ENCODE assay signal across 31 cellular contexts in genomic region chr14:101130861-101131260, GRCh38.
DNase-seq lines count a peak whose midpoint lies in the region; ATAC-seq and TF ChIP-seq lines count a peak whose summit lies in the region.
"Had no signal": no experiment of that assay in that cellular context is flagged by ENCODE, and none has a peak within 500 bp of the region (broad histone marks: within the 10 kb centered on the region; RNA-seq: fewer than 3 reads in every experiment).

No MANE protein-coding gene starts in this region.

- H3K27me3 ChIP-seq in Loucy (ENCODE audit: insufficient read depth, low read length, poor library complexity, severe bottlenecking) (no peaks in the 10 kb centered on the region), lower lobe of right lung (ENCODE audit: low read depth) (peaks cover 26% of the 10 kb centered on the region), spleen (replicated peaks in 1 of 7) (peaks cover 0 to 76% (median 0%) of the 10 kb centered on the region in 7 donors), ascending aorta (no peaks in the 10 kb centered on the region)
- H3K27me3 ChIP-seq: colonic mucosa, Peyer's patch had no signal

- H3K79me2 ChIP-seq in Loucy (ENCODE audit: insufficient read depth, low read length) = no peaks in the 10 kb centered on the region

- DNase-seq in activated CD8-positive, alpha-beta T cell treated with anti-CD3 and anti-CD28 coated beads, Interleukin-2, amount 10 ng/mL, durations not matched to agents 7 days and 5 days = peak; percentile 11
- no peak for DNase-seq in activated CD8-positive, alpha-beta T cell treated with anti-CD3 and anti-CD28 coated beads for 36 hours
- DNase-seq in lower lobe of right lung = peak; percentile 26
- DNase-seq in spleen = peak; percentile 70
- DNase-seq in ascending aorta (ENCODE audit: low spot score in 2 of 2) = no peak
- no peak for DNase-seq in NCI-H1436 (lab: John Stamatoyannopoulos, UW)
- no peak for DNase-seq in inferior parietal cortex (ENCODE audit: extremely low spot score)
- DNase-seq: activated CD4-positive, CD25-positive, alpha-beta regulatory T cell; activated naive CD8-positive, alpha-beta T cell treated with anti-CD3 and anti-CD28 coated beads for 36 hours; anterior cingulate cortex; Calu3; colonic mucosa; effector CD8-positive, alpha-beta T cell; GM23248; hypothalamus; IMR-90; naive B cell; NCI-H1092; NCI-H1694 treated with DMSO at 0.1 percent for 48 hours; NCI-H446; NCI-H748 treated with DMSO at 0.1 percent for 48 hours; nucleus accumbens; SHP77 treated with DMSO at 0.1 percent for 48 hours; stimulated activated naive B cell treated with anti-CD40 and anti-IgM and Interleukin-4, amounts not matched to agents 10 μg/mL and 1 μg/mL and 100 μg/mL, for 72 hours; SW 1271; T1000 had no signal

- no peak overlapping the region for H2AFZ ChIP-seq in Loucy (ENCODE audit: low read length)
- H2AFZ ChIP-seq: GM23248 had no signal

- H3K9me2 ChIP-seq in Loucy (replicated peaks; ENCODE audit: low read depth, low read length) = no peaks in the 10 kb centered on the region

- peaks cover 13% of the 10 kb centered on the region for H3K27me3 Mint-ChIP-seq in activated CD8-positive, alpha-beta T cell treated with anti-CD3 and anti-CD28 coated beads, Interleukin-2, amount 10 ng/mL, durations not matched to agents 7 days and 5 days (ENCODE audit: low read depth)
- H3K27me3 Mint-ChIP-seq in activated CD8-positive, alpha-beta T cell treated with anti-CD3 and anti-CD28 coated beads for 36 hours = peaks cover 19% of the 10 kb centered on the region

- intact Hi-C loops in activated CD8-positive, alpha-beta T cell treated with anti-CD3 and anti-CD28 coated beads for 36 hours (cut with micrococcal nuclease) = no loop called here
- intact Hi-C loops in lower lobe of right lung (cut with DNase I) = no loop called here
- intact Hi-C loops in spleen (cut with DNase I; ENCODE audit: low total_unique reads) = no loop called here
- intact Hi-C loops in ascending aorta (cut with DNase I) = no loop called here

- no peak overlapping the region for H3K27ac Mint-ChIP-seq in activated CD8-positive, alpha-beta T cell treated with anti-CD3 and anti-CD28 coated beads, Interleukin-2, amount 10 ng/mL, durations not matched to agents 7 days and 5 days
- no peak overlapping the region for H3K27ac Mint-ChIP-seq in activated CD8-positive, alpha-beta T cell treated with anti-CD3 and anti-CD28 coated beads for 36 hours
- H3K27ac Mint-ChIP-seq: activated naive CD8-positive, alpha-beta T cell treated with anti-CD3 and anti-CD28 coated beads for 36 hours; mesothelial cell of epicardium; stimulated activated naive B cell treated with anti-CD40 and anti-IgM and Interleukin-4, amounts not matched to agents 10 μg/mL and 1 μg/mL and 100 μg/mL, for 72 hours had no signal

- H3K4me1 ChIP-seq in Loucy (ENCODE audit: insufficient read depth, low read length, poor library complexity, severe bottlenecking) (peaks cover 64% of the 10 kb centered on the region), lower lobe of right lung (no peaks in the 10 kb centered on the region), spleen (no peaks in the 10 kb centered on the region), ascending aorta (no peaks in the 10 kb centered on the region)
- H3K4me1 ChIP-seq: colonic mucosa, left lung, Peyer's patch had no signal

- H3K4me2 ChIP-seq in Loucy (ENCODE audit: low read depth, low read length, poor library complexity, severe bottlenecking) = no peak overlapping the region

- TF ChIP-seq CTCF in activated CD8-positive, alpha-beta T cell treated with anti-CD3 and anti-CD28 coated beads for 36 hours (IDR thresholded peaks at IDR 0.05) = no peak
- TF ChIP-seq CTCF in Loucy (conservative IDR thresholded peaks at IDR 0.05; ENCODE audit: low read length) (no peak), lower lobe of right lung (IDR thresholded peaks at IDR 0.05) (no peak), spleen (IDR thresholded peaks at IDR 0.05 in 8 of 11, conservative IDR thresholded peaks at IDR 0.05 in 3 of 11) (no peak), ascending aorta (IDR thresholded peaks at IDR 0.05) (no peak)

- no peaks in the 10 kb centered on the region for H3K36me3 Mint-ChIP-seq in activated CD8-positive, alpha-beta T cell treated with anti-CD3 and anti-CD28 coated beads, Interleukin-2, amount 10 ng/mL, durations not matched to agents 7 days and 5 days (ENCODE audit: low read depth)
- no peaks in the 10 kb centered on the region for H3K36me3 Mint-ChIP-seq in activated CD8-positive, alpha-beta T cell treated with anti-CD3 and anti-CD28 coated beads for 36 hours (ENCODE audit: low read depth)
- H3K36me3 Mint-ChIP-seq: activated naive CD8-positive, alpha-beta T cell treated with anti-CD3 and anti-CD28 coated beads for 36 hours; mesothelial cell of epicardium had no signal

- CTCF ChIA-PET in activated CD8-positive, alpha-beta T cell treated with anti-CD3 and anti-CD28 coated beads, Interleukin-2, amount 10 ng/mL, durations not matched to agents 7 days and 5 days (lab: Charles Lee) = no interaction called here
- CTCF ChIA-PET in activated CD8-positive, alpha-beta T cell treated with anti-CD3 and anti-CD28 coated beads for 36 hours (lab: Charles Lee) = no interaction called here

- no peaks in the 10 kb centered on the region for H3K9me3 Mint-ChIP-seq in activated CD8-positive, alpha-beta T cell treated with anti-CD3 and anti-CD28 coated beads, Interleukin-2, amount 10 ng/mL, durations not matched to agents 7 days and 5 days (ENCODE audit: insufficient read depth)
- H3K9me3 Mint-ChIP-seq in activated CD8-positive, alpha-beta T cell treated with anti-CD3 and anti-CD28 coated beads for 36 hours = no peaks in the 10 kb centered on the region

- H3K27ac ChIP-seq in lower lobe of right lung (no peak overlapping the region), spleen (no peak overlapping the region), ascending aorta (no peak overlapping the region)
- H3K27ac ChIP-seq: colonic mucosa, epithelial cell of prostate, GM23248, left lung, Peyer's patch had no signal

- H3K9me3 ChIP-seq in Loucy (ENCODE audit: insufficient read depth, low read depth, low read length) = no peaks in the 10 kb centered on the region
- no peaks in the 10 kb centered on the region for H3K9me3 ChIP-seq in lower lobe of right lung
- H3K9me3 ChIP-seq in spleen = peaks cover 0 to 5% (median 0%) of the 10 kb centered on the region in 8 donors
- H3K9me3 ChIP-seq in ascending aorta = no peaks in the 10 kb centered on the region
- H3K9me3 ChIP-seq: colonic mucosa, left lung, Peyer's patch had no signal

- H3K4me3 Mint-ChIP-seq in activated CD8-positive, alpha-beta T cell treated with anti-CD3 and anti-CD28 coated beads, Interleukin-2, amount 10 ng/mL, durations not matched to agents 7 days and 5 days = no peak overlapping the region
- no peak overlapping the region for H3K4me3 Mint-ChIP-seq in activated CD8-positive, alpha-beta T cell treated with anti-CD3 and anti-CD28 coated beads for 36 hours
- H3K4me3 Mint-ChIP-seq: activated naive CD8-positive, alpha-beta T cell treated with anti-CD3 and anti-CD28 coated beads for 36 hours; mesothelial cell of epicardium; naive B cell; stimulated activated naive B cell treated with anti-CD40 and anti-IgM and Interleukin-4, amounts not matched to agents 10 μg/mL and 1 μg/mL and 100 μg/mL, for 72 hours had no signal

- no peaks in the 10 kb centered on the region for H4K20me1 ChIP-seq in Loucy (ENCODE audit: insufficient read depth, low read length, poor library complexity, severe bottlenecking)

- WGBS in spleen, 5 donors = 78 to 88% (median 82%) methylated on average over 6 of the region's 6 CpGs

- H3K4me1 Mint-ChIP-seq in activated CD8-positive, alpha-beta T cell treated with anti-CD3 and anti-CD28 coated beads, Interleukin-2, amount 10 ng/mL, durations not matched to agents 7 days and 5 days (ENCODE audit: low read depth) = peaks cover 13% of the 10 kb centered on the region
- peaks cover 3% of the 10 kb centered on the region for H3K4me1 Mint-ChIP-seq in activated CD8-positive, alpha-beta T cell treated with anti-CD3 and anti-CD28 coated beads for 36 hours (ENCODE audit: low read depth)
- H3K4me1 Mint-ChIP-seq: activated naive CD8-positive, alpha-beta T cell treated with anti-CD3 and anti-CD28 coated beads for 36 hours; mesothelial cell of epicardium had no signal

- no peak overlapping the region for H3K4me3 ChIP-seq in Loucy (ENCODE audit: low read length, poor library complexity, severe bottlenecking)
- H3K4me3 ChIP-seq in lower lobe of right lung = no peak overlapping the region
- no peak overlapping the region for H3K4me3 ChIP-seq in spleen
- H3K4me3 ChIP-seq in ascending aorta = no peak overlapping the region
- H3K4me3 ChIP-seq: colonic mucosa, GM23248, left lung, Peyer's patch had no signal

- no peaks in the 10 kb centered on the region for H3K36me3 ChIP-seq in Loucy (ENCODE audit: insufficient read depth, low read length)
- no peaks in the 10 kb centered on the region for H3K36me3 ChIP-seq in lower lobe of right lung
- no peaks in the 10 kb centered on the region for H3K36me3 ChIP-seq in spleen
- no peaks in the 10 kb centered on the region for H3K36me3 ChIP-seq in ascending aorta
- H3K36me3 ChIP-seq: colonic mucosa, left lung, Peyer's patch had no signal

- POLR2A ChIA-PET in activated CD8-positive, alpha-beta T cell treated with anti-CD3 and anti-CD28 coated beads, Interleukin-2, amount 10 ng/mL, durations not matched to agents 7 days and 5 days (lab: Charles Lee) = interaction anchor here (0.6 kb wide), 1 partner anchor 129 kb away, joined by 3 read pairs; no protein-coding TSS in a partner anchor
- POLR2A ChIA-PET in activated CD8-positive, alpha-beta T cell treated with anti-CD3 and anti-CD28 coated beads for 36 hours (lab: Charles Lee) = interaction anchor here (1.7 kb wide), 1 partner anchor 11 kb away, joined by 5 read pairs; no protein-coding TSS in a partner anchor

- H3K9ac ChIP-seq in Loucy (ENCODE audit: low read depth, low read length, poor library complexity, severe bottlenecking) = peak overlapping the region; percentile 6
- H3K9ac ChIP-seq: GM23248 had no signal

- no peak for TF ChIP-seq POLR2A in spleen (IDR thresholded peaks at IDR 0.05)

- H3F3A ChIP-seq in Loucy (ENCODE audit: low read depth) = peaks cover 7% of the 10 kb centered on the region

- ATAC-seq in activated CD8-positive, alpha-beta T cell treated with anti-CD3 and anti-CD28 coated beads, Interleukin-2, amount 10 ng/mL, durations not matched to agents 7 days and 5 days = no peak
- ATAC-seq in activated CD8-positive, alpha-beta T cell treated with anti-CD3 and anti-CD28 coated beads for 36 hours = no peak
- ATAC-seq in lower lobe of right lung = no peak
- ATAC-seq: left lung; stimulated activated naive B cell treated with anti-CD40 and anti-IgM and Interleukin-4, amounts not matched to agents 10 μg/mL and 1 μg/mL and 100 μg/mL, for 72 hours had no signal

Comparison
In these comparisons a context has a peak if more than half of its experiments do, and no peak if none do; other contexts are left out.
1. DNase-seq: peak in activated CD8-positive, alpha-beta T cell treated with anti-CD3 and anti-CD28 coated beads, Interleukin-2, amount 10 ng/mL, durations not matched to agents 7 days and 5 days (single experiment), lower lobe of right lung (single experiment) and spleen (single experiment); none in activated CD8-positive, alpha-beta T cell treated with anti-CD3 and anti-CD28 coated beads for 36 hours (single experiment), ascending aorta (0 of 2), NCI-H1436 (single experiment) and inferior parietal cortex (single experiment).